In the genomic region with DNA sequence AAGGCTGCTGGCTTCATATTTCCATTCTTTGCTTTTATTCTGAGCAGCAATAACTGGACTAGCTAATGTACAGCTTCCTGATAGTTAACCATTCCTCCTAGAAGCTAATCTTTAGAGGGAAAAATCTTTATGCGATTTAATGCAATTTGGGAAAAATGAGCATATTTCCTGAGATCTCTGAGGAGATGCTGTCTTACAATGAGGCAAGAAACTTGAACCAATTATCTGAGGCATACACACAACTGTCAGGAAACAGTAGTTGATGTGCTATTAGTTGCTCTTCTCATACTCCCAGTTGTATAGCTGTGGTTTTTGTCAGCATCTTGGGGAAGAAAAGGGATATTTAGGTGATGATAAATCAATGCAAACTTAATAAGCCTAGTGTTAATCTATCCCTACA, we compare ENCODE assay signal across 2 cellular contexts.
TF ChIP-seq lines count a peak whose summit lies in the region.

No MANE protein-coding gene starts in this region.

TF ChIP-seq in H1, 55 proteins besides CTCF, POLR2A, EP300 and RAD21 (continued from another document):
- TF ChIP-seq, protein P1, sequence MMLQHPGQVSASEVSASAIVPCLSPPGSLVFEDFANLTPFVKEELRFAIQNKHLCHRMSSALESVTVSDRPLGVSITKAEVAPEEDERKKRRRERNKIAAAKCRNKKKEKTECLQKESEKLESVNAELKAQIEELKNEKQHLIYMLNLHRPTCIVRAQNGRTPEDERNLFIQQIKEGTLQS (IDR thresholded peaks at IDR 0.05; ENCODE audit: insufficient read depth, low read depth, low read length): no peak
- TF ChIP-seq EZH2 (IDR thresholded peaks at IDR 0.05; ENCODE audit: low read depth, low read length, severe bottlenecking): no peak
- no peak for TF ChIP-seq SP1 (IDR thresholded peaks at IDR 0.05; ENCODE audit: low read depth, low read length)
- no peak for TF ChIP-seq CBX8 (IDR thresholded peaks at IDR 0.05; ENCODE audit: borderline replicate concordance, low read depth, low read length)
- TF ChIP-seq BRCA1 (IDR thresholded peaks at IDR 0.05; ENCODE audit: low read depth, low read length): no peak
- TF ChIP-seq JUND (IDR thresholded peaks at IDR 0.05; ENCODE audit: low read length): no peak
- no peak for TF ChIP-seq TBP (IDR thresholded peaks at IDR 0.05; ENCODE audit: low read depth, low read length)
- no peak for TF ChIP-seq HDAC2 (IDR thresholded peaks at IDR 0.05; ENCODE audit: borderline replicate concordance in 1 of 2, low read depth in 2 of 2, low read length in 2 of 2)
- TF ChIP-seq, protein P2, sequence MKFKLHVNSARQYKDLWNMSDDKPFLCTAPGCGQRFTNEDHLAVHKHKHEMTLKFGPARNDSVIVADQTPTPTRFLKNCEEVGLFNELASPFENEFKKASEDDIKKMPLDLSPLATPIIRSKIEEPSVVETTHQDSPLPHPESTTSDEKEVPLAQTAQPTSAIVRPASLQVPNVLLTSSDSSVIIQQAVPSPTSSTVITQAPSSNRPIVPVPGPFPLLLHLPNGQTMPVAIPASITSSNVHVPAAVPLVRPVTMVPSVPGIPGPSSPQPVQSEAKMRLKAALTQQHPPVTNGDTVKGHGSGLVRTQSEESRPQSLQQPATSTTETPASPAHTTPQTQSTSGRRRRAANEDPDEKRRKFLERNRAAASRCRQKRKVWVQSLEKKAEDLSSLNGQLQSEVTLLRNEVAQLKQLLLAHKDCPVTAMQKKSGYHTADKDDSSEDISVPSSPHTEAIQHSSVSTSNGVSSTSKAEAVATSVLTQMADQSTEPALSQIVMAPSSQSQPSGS (IDR thresholded peaks at IDR 0.05; ENCODE audit: low read length): no peak

TF ChIP-seq in neural cell, 6 proteins besides CTCF, POLR2A, EP300 and RAD21 (continued from another document):
- TF ChIP-seq, protein P3, sequence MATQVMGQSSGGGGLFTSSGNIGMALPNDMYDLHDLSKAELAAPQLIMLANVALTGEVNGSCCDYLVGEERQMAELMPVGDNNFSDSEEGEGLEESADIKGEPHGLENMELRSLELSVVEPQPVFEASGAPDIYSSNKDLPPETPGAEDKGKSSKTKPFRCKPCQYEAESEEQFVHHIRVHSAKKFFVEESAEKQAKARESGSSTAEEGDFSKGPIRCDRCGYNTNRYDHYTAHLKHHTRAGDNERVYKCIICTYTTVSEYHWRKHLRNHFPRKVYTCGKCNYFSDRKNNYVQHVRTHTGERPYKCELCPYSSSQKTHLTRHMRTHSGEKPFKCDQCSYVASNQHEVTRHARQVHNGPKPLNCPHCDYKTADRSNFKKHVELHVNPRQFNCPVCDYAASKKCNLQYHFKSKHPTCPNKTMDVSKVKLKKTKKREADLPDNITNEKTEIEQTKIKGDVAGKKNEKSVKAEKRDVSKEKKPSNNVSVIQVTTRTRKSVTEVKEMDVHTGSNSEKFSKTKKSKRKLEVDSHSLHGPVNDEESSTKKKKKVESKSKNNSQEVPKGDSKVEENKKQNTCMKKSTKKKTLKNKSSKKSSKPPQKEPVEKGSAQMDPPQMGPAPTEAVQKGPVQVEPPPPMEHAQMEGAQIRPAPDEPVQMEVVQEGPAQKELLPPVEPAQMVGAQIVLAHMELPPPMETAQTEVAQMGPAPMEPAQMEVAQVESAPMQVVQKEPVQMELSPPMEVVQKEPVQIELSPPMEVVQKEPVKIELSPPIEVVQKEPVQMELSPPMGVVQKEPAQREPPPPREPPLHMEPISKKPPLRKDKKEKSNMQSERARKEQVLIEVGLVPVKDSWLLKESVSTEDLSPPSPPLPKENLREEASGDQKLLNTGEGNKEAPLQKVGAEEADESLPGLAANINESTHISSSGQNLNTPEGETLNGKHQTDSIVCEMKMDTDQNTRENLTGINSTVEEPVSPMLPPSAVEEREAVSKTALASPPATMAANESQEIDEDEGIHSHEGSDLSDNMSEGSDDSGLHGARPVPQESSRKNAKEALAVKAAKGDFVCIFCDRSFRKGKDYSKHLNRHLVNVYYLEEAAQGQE (IDR thresholded peaks at IDR 0.05; ENCODE audit: borderline replicate concordance): peak; percentile 97
- TF ChIP-seq MXI1 (conservative IDR thresholded peaks at IDR 0.05; ENCODE audit: poor library complexity, severe bottlenecking) (no peak), TAF1 (IDR thresholded peaks at IDR 0.05; ENCODE audit: low read depth) (no peak)
